ENCODE assay signal across 8 cellular contexts in genomic region chr20:17107127-17107526, GRCh38.
"Had no signal": no experiment of that assay in that cellular context is flagged by ENCODE, and none has a peak within 500 bp of the region (broad histone marks: within the 10 kb centered on the region; RNA-seq: fewer than 3 reads in every experiment).

No MANE protein-coding gene starts in this region.

- H3K9me3 ChIP-seq: HAP-1 had no signal

- DNase-seq: H7, HFFc6, IMR-90, KG1 had no signal

- ATAC-seq: GM23338, HCT116, K562 had no signal

- H3K4me2 ChIP-seq: GM23338 had no signal

- H3K36me3 ChIP-seq: HAP-1 had no signal

- H3K4me1 ChIP-seq: HAP-1 had no signal

- H3K4me3 ChIP-seq: GM23338, HAP-1, K562 had no signal

- H2AFZ ChIP-seq: GM23338 had no signal
